ENCODE assay signal across 8 cellular contexts in the genomic region with DNA sequence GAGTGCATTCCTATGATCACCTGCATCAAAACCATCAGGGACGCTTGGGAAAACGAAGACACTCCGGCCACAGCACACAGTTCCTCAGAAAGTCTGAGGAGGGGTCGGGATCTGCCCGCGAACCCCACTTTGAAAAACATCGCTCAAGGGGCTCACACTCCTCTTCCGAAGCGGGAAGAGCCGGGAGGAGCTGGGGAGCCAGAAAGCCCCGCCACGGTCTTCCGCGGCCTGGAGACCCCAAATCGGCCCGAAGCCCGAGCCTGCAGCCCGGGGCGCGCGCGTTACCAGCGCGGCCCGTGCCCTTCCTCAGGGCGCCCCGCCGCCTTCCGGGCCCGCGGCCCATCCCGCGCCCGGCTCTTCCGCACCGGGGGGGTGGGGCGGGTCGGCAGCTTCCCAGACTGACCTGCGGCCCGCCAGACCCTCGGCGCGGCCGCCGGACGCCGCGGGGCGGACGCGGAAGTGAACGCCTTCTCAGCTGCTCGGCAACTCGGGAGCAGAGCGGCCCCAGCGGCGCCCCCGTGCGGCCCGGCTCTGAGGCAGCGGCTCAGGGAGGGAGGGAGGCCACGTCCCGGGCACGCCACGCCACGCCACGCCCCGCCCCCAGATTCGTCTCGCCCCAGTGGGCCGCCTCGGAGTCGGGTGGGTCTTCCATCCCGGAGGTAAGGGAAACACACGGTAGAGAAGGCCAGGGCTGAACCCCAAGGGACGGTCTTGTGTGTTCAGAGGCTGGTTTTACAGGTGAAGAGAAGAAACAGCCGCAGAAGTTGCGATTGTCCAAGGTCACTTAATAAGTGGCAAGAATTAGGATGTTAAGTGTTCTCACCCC. TPM values are rescaled to one million over a fixed set of nuclear protein-coding genes. Genes with fewer than 3 reads are reported as not detected.
A peak's percentile ranks its signal among the peaks of the same experiment; 100 is the strongest.
DNase-seq lines count a peak whose midpoint lies in the region; ATAC-seq, FAIRE-seq and TF ChIP-seq lines count a peak whose summit lies in the region.

A gene (minus strand): TSS at position 461 of the 826 bp plus-strand sequence. CDS start 3,052 bp downstream, outside the sequence.

- peak within 1 kb of the TSS; percentile 93 to 94 for H3K27ac Mint-ChIP-seq in T-cell
- peak within 1 kb of the TSS; percentile 75 for H3K27ac Mint-ChIP-seq in type B pancreatic cell

- peak within 1 kb of the TSS; percentile 89 to 92 (median 91) for H3K4me3 Mint-ChIP-seq in T-cell
- peak within 1 kb of the TSS; percentile 93 for H3K4me3 Mint-ChIP-seq in type B pancreatic cell

- peak within 1 kb of the TSS; percentile 59 to 95 (median 82) for H3K4me3 ChIP-seq in heart left ventricle

- intact Hi-C loops in heart left ventricle (cut with DNase I) (loop anchor here in 1 of 10 donors (10.0 kb wide), 1 partner anchor 1125 kb away; no protein-coding TSS in a partner anchor), posterior cingulate gyrus (cut with DNase I) (loop anchor here (1.0 kb wide), 1 partner anchor 15 kb away; no protein-coding TSS in a partner anchor)

- POLR2A ChIA-PET in T-cell (lab: Charles Lee): interaction anchor here in 1 of 2 donors (0.7 kb wide), 1 partner anchor 355 kb away, joined by 3 read pairs; a partner anchor contains a TSS

- peak; percentile 98 for ATAC-seq in HG02759 (IDR thresholded peaks at IDR 0.05; ENCODE audit: unreplicated experiment)
- peak; percentile 98 to 99 (median 98) for ATAC-seq in T-cell (replicated peaks in 1 of 4)
- peak; percentile 97 to 100 (median 98) for ATAC-seq in heart left ventricle

- TF ChIP-seq CTCF in heart left ventricle (IDR thresholded peaks at IDR 0.05): peak; percentile 69 to 96 (median 90)
- TF ChIP-seq CTCF in type B pancreatic cell (conservative IDR thresholded peaks at IDR 0.05): peak; percentile 84

- FAIRE-seq in GM12891 (lab: Jason Lieb, UNC): peak; percentile 96

- H3K9me3 Mint-ChIP-seq in T-cell (no peaks in the 10 kb centered on the region), type B pancreatic cell (no peaks in the 10 kb centered on the region)

- H3K27me3 Mint-ChIP-seq in T-cell: no peaks in the 10 kb centered on the region
- H3K27me3 Mint-ChIP-seq in type B pancreatic cell: peaks cover 5% of the 10 kb centered on the region

- H3K4me1 Mint-ChIP-seq in T-cell: peaks cover 29 to 51% (median 38%) of the 10 kb centered on the region in 3 donors
- peaks cover 8% of the 10 kb centered on the region for H3K4me1 Mint-ChIP-seq in type B pancreatic cell (ENCODE audit: unreplicated experiment)

- peaks cover 0 to 16% (median 7%) of the 10 kb centered on the region in 9 donors for H3K36me3 ChIP-seq in heart left ventricle

- CTCF ChIA-PET in T-cell (lab: Charles Lee): interaction anchor here (0.5 to 1.7 kb wide), 6 partner anchors 15 to 941 kb away, joined by 3 to 7 read pairs (median 4); a partner anchor contains a TSS

- H3K27ac ChIP-seq in adipose tissue (ENCODE audit: low read depth, low read length) (no peak within 1 kb of the TSS), heart left ventricle (peak within 1 kb of the TSS; percentile 75 to 96 (median 87))

- no peaks in the 10 kb centered on the region for H3K9me3 ChIP-seq in heart left ventricle

- peaks cover 0 to 15% (median 5%) of the 10 kb centered on the region in 12 donors for H3K4me1 ChIP-seq in heart left ventricle

- no peaks in the 10 kb centered on the region for H3K27me3 ChIP-seq in heart left ventricle

- TF ChIP-seq POLR2A in GM12891 (IDR thresholded peaks at IDR 0.05; ENCODE audit: low read depth, low read length) (0 out of 2 replicates have a peak, but pooled peaks have one; percentile 49), heart left ventricle (IDR thresholded peaks at IDR 0.05) (peak in 1 of 2 donors; percentile 91)

- DNase-seq in GM12891 (ENCODE audit: insufficient read length, low spot score) (peak; percentile 91), NCI-H128 (lab: John Stamatoyannopoulos, UW; ENCODE audit: unreplicated experiment) (peak; percentile 3), T-cell (peak; percentile 78 to 94 (median 87)), heart left ventricle (peak; percentile 92 to 98 (median 95)), posterior cingulate gyrus (peak; percentile 87 to 99 (median 94)), type B pancreatic cell (ENCODE audit: extremely low spot score, unreplicated experiment) (peak; percentile 94)

- WGBS in adipose tissue, 3 donors: 0% methylated on average over 62 to 78 of the region's 78 CpGs
- WGBS in heart left ventricle, 4 donors: 1% methylated on average over 34 to 78 of the region's 78 CpGs

- H3K36me3 Mint-ChIP-seq in T-cell: peaks cover 14% of the 10 kb centered on the region
- peaks cover 1% of the 10 kb centered on the region for H3K36me3 Mint-ChIP-seq in type B pancreatic cell

TF ChIP-seq in GM12891, 5 proteins besides CTCF, POLR2A, EP300 and RAD21:
- TF ChIP-seq SPI1 (IDR thresholded peaks at IDR 0.05; ENCODE audit: low read depth, low read length) (0 out of 2 replicates have a peak, but pooled peaks have one; percentile 23), PAX5 (IDR thresholded peaks at IDR 0.05; ENCODE audit: insufficient read depth, low read length, severe bottlenecking) (peak; percentile 87), TAF1 (IDR thresholded peaks at IDR 0.05; ENCODE audit: low read depth, low read length) (no peak; the same call in 1 of the 2 replicates)

RNA-seq across cellular contexts. Expression of the gene that starts here (rescaled TPM):
- 10.2 TPM for polyA plus RNA-seq in GM12891 (2012; ENCODE audit: low read depth, missing spikeins)
- total RNA-seq in T-cell (10 to 100 TPM; 16.1 to 19.8 (median 19.1) TPM), heart left ventricle (10 to 100 TPM in 7 of 9 donors, 1 to 10 TPM in 2; 8.8 to 16.0 (median 11.8) TPM), type B pancreatic cell (ENCODE audit: low replicate concordance) (10.2 and 10.9 TPM in 2 replicates)
- polyA plus RNA-seq in adipose tissue (10 to 100 TPM in 2 of 3 donors, 1 to 10 TPM in 1; 9.4 to 14.1 (median 10.9) TPM), heart left ventricle (1 to 10 TPM; 3.6 to 9.1 TPM)

Comparison
In these comparisons a context has a peak if more than half of its experiments do, and no peak if none do; other contexts are left out.
1. DNase-seq: peak in every context shown above with its lines; median percentile 95 in heart left ventricle; 94 in type B pancreatic cell; 94 in posterior cingulate gyrus; 91 in GM12891; 87 in T-cell; 3 in NCI-H128.